In genomic region chr11:65502852-65503603, GRCh38 we compare ENCODE assay signal across 1 cellular context.
A peak's percentile ranks its signal among the peaks of the same experiment; 100 is the strongest.
TF ChIP-seq lines count a peak whose summit lies in the region.

No MANE protein-coding gene starts in this region.

TF ChIP-seq in K562, 482 proteins besides CTCF, POLR2A, EP300 and RAD21 (continued from another document and continues in another):
- TF ChIP-seq NCOA1 (IDR thresholded peaks at IDR 0.05; ENCODE audit: low read depth) = no peak
- TF ChIP-seq CTCFL (IDR thresholded peaks at IDR 0.05; ENCODE audit: borderline replicate concordance, insufficient read depth, low read depth, low read length, poor library complexity, severe bottlenecking) = no peak
- TF ChIP-seq HMG20B (CRISPR knock-in tag; IDR thresholded peaks at IDR 0.05) = no peak
- no peak for TF ChIP-seq MBD1 (CRISPR knock-in tag; IDR thresholded peaks at IDR 0.05)
- no peak for TF ChIP-seq CREM (IDR thresholded peaks at IDR 0.05; ENCODE audit: low read depth)
- no peak for TF ChIP-seq NR0B1 (IDR thresholded peaks at IDR 0.05; ENCODE audit: partially characterized antibody)
- TF ChIP-seq ZNF174 (CRISPR knock-in tag; IDR thresholded peaks at IDR 0.05) = 0 out of 2 replicates have a peak, but pooled peaks have one; percentile 42
- TF ChIP-seq GTF2F1 (IDR thresholded peaks at IDR 0.05; ENCODE audit: low read depth, low read length) = peak; percentile 31; the same call in 1 of the 2 replicates
- no peak for TF ChIP-seq EHMT2 (IDR thresholded peaks at IDR 0.05)
- no peak for TF ChIP-seq ZNF124 (CRISPR knock-in tag; IDR thresholded peaks at IDR 0.05)
- peak; percentile 16; the same call in 1 of the 2 replicates for TF ChIP-seq TCF15 (CRISPR knock-in tag; IDR thresholded peaks at IDR 0.05)
- TF ChIP-seq NFIC (IDR thresholded peaks at IDR 0.05) = peak; percentile 30; the same call in 1 of the 2 replicates
- TF ChIP-seq PHTF2 (CRISPR knock-in tag; IDR thresholded peaks at IDR 0.05) = peak; percentile 85
- 0 out of 2 replicates have a peak, but pooled peaks have one; percentile 19 for TF ChIP-seq TCFL5 (CRISPR knock-in tag; conservative IDR thresholded peaks at IDR 0.05)
- no peak for TF ChIP-seq MEF2D (tag; conservative IDR thresholded peaks at IDR 0.05; ENCODE audit: low read depth)
- no peak; the same call in 1 of the 2 replicates for TF ChIP-seq RNF2 (IDR thresholded peaks at IDR 0.05)
- TF ChIP-seq CHCHD3 (CRISPR knock-in tag; IDR thresholded peaks at IDR 0.05) = peak; percentile 86
- peak; percentile 95 for TF ChIP-seq SUPT5H (IDR thresholded peaks at IDR 0.05)
- no peak for TF ChIP-seq NFYB (IDR thresholded peaks at IDR 0.05; ENCODE audit: extremely low read depth, insufficient read length)
- no peak for TF ChIP-seq CXXC5 (CRISPR knock-in tag; IDR thresholded peaks at IDR 0.05)
- 0 out of 3 replicates have a peak, but pooled peaks of 1 of the 2 experiments have one; percentile 43 for TF ChIP-seq CBX3 (IDR thresholded peaks at IDR 0.05; ENCODE audit: borderline replicate concordance in 1 of 2, low read length in 2 of 2)
- no peak for TF ChIP-seq TRIM28 (IDR thresholded peaks at IDR 0.05)
- peak; percentile 90 for TF ChIP-seq DLX4 (CRISPR knock-in tag; IDR thresholded peaks at IDR 0.05)
- no peak for TF ChIP-seq ELF2 (CRISPR knock-in tag; IDR thresholded peaks at IDR 0.05)
- TF ChIP-seq CHD1 (IDR thresholded peaks at IDR 0.05; ENCODE audit: low read length) = peak; percentile 100
- TF ChIP-seq SMARCA4 (IDR thresholded peaks at IDR 0.05) = no peak
- no peak for TF ChIP-seq PBX2 (CRISPR knock-in tag; IDR thresholded peaks at IDR 0.05; ENCODE audit: low read depth)
- TF ChIP-seq PBX2 (tag; conservative IDR thresholded peaks at IDR 0.05; ENCODE audit: low read depth) = no peak
- no peak for TF ChIP-seq ZNF146 (CRISPR knock-in tag; IDR thresholded peaks at IDR 0.05; ENCODE audit: unreplicated experiment)
- TF ChIP-seq ZNF583 (CRISPR knock-in tag; IDR thresholded peaks at IDR 0.05) = no peak
- no peak for TF ChIP-seq ZNF143 (CRISPR knock-in tag; IDR thresholded peaks at IDR 0.05)
- no peak for TF ChIP-seq ZNF707 (CRISPR knock-in tag; conservative IDR thresholded peaks at IDR 0.05)
- 0 out of 4 replicates have a peak, but pooled peaks have one; percentile 19 to 34 for TF ChIP-seq MNT (conservative IDR thresholded peaks at IDR 0.05)
- TF ChIP-seq ZNF3 (CRISPR knock-in tag; IDR thresholded peaks at IDR 0.05) = peak; percentile 75; the same call in 1 of the 2 replicates
- TF ChIP-seq BDP1 (IDR thresholded peaks at IDR 0.05; ENCODE audit: insufficient read depth, insufficient read length) = no peak
- TF ChIP-seq SETDB1 (IDR thresholded peaks at IDR 0.05; ENCODE audit: low read length) = no peak
- no peak for TF ChIP-seq ETV6 (IDR thresholded peaks at IDR 0.05; ENCODE audit: borderline replicate concordance in 1 of 2, low read depth in 2 of 2, low read length in 1 of 2)
- TF ChIP-seq ETV6 (CRISPR knock-in tag; IDR thresholded peaks at IDR 0.05; ENCODE audit: borderline replicate concordance) = no peak; the same call in 1 of the 2 replicates
- 0 out of 2 replicates have a peak, but pooled peaks have one; percentile 28 for TF ChIP-seq LARP7 (IDR thresholded peaks at IDR 0.05)
- TF ChIP-seq CHD7 (IDR thresholded peaks at IDR 0.05; ENCODE audit: low read depth, low read length) = peak; percentile 74
- no peak for TF ChIP-seq CHD2 (IDR thresholded peaks at IDR 0.05; ENCODE audit: low read depth, low read length)
- no peak for TF ChIP-seq HLTF (IDR thresholded peaks at IDR 0.05)
- TF ChIP-seq HIVEP1 (CRISPR knock-in tag; IDR thresholded peaks at IDR 0.05) = no peak
- TF ChIP-seq E2F3 (CRISPR knock-in tag; IDR thresholded peaks at IDR 0.05) = no peak
- TF ChIP-seq NR1H2 (CRISPR knock-in tag; IDR thresholded peaks at IDR 0.05) = no peak
